10 cellular contexts compared by ENCODE assay signal in genomic region chr2:201223089-201224073, GRCh38. TPM values are rescaled to one million over a fixed set of nuclear protein-coding genes. Genes with fewer than 3 reads are reported as not detected.
DNase-seq lines count a peak whose midpoint lies in the region; ATAC-seq, FAIRE-seq and TF ChIP-seq lines count a peak whose summit lies in the region.
"Had no signal": no experiment of that assay in that cellular context is flagged by ENCODE, and none has a peak within 500 bp of the region (broad histone marks: within the 10 kb centered on the region; RNA-seq: fewer than 3 reads in every experiment).

No MANE protein-coding gene starts in this region.

- peaks cover 22% of the 10 kb centered on the region for H3K4me1 Mint-ChIP-seq in endodermal cell

- ATAC-seq in GM18502 (IDR thresholded peaks at IDR 0.05; ENCODE audit: poor library complexity, unreplicated experiment), result peak; percentile 93
- peak; percentile 80 for ATAC-seq in GM21360 (IDR thresholded peaks at IDR 0.05; ENCODE audit: unreplicated experiment)
- ATAC-seq in HG03280 (IDR thresholded peaks at IDR 0.05; ENCODE audit: unreplicated experiment), result peak; percentile 91

- H3K9me3 Mint-ChIP-seq in endodermal cell, result peaks cover 12% of the 10 kb centered on the region

- peaks cover 7% of the 10 kb centered on the region for H3K36me3 Mint-ChIP-seq in endodermal cell (ENCODE audit: low read depth)

- no peak overlapping the region for H3K4me3 ChIP-seq in esophagus muscularis mucosa
- H3K4me3 ChIP-seq in endodermal cell (ENCODE audit: low read length), result no peak overlapping the region
- no peak overlapping the region for H3K4me3 ChIP-seq in esophagus squamous epithelium
- H3K4me3 ChIP-seq: ovary had no signal

- no peak overlapping the region for H3K27ac Mint-ChIP-seq in endodermal cell

- peaks cover 0 to 5% (median under 1%) of the 10 kb centered on the region in 4 donors for H3K36me3 ChIP-seq in esophagus muscularis mucosa
- H3K36me3 ChIP-seq in endodermal cell (ENCODE audit: control insufficient read depth, insufficient read depth, low read length), result no peaks in the 10 kb centered on the region
- peaks cover 0 to 13% (median 0%) of the 10 kb centered on the region in 3 donors for H3K36me3 ChIP-seq in esophagus squamous epithelium
- H3K36me3 ChIP-seq: ovary had no signal

- 81% methylated on average over 8 of the region's 8 CpGs for WGBS in esophagus muscularis mucosa
- WGBS in endodermal cell (ENCODE audit: insufficient coverage in 1 of 2, insufficient read length in 1 of 2), 2 experiments, result 93 to 100% methylated on average over 2 to 8 of the region's 8 CpGs
- WGBS in esophagus squamous epithelium, 2 donors, result 68 to 69% methylated on average over 7 to 8 of the region's 8 CpGs

- intact Hi-C loops in esophagus muscularis mucosa (cut with DNase I) (no loop called here), esophagus squamous epithelium (cut with DNase I) (no loop called here)

- H3K4me1 ChIP-seq in esophagus muscularis mucosa (peaks cover 0 to 17% (median 9%) of the 10 kb centered on the region in 4 donors), endodermal cell (ENCODE audit: control insufficient read depth, insufficient read depth, low read length) (no peaks in the 10 kb centered on the region), esophagus squamous epithelium (peaks cover 0 to 27% (median 7%) of the 10 kb centered on the region in 3 donors)

- H3K9ac ChIP-seq in endodermal cell (ENCODE audit: extremely low read depth, low read length, poor library complexity, severe bottlenecking), result no peak overlapping the region

- DNase-seq in esophagus muscularis mucosa (ENCODE audit: extremely low spot score) (peak; percentile 55), endodermal cell (no peak), urothelium cell line (ENCODE audit: low spot score) (no peak), esophagus squamous epithelium (lab: John Stamatoyannopoulos, UW) (no peak), NCI-H2196 treated with DMSO at 0.1 percent for 48 hours (lab: John Stamatoyannopoulos, UW; ENCODE audit: unreplicated experiment) (no peak)
- DNase-seq: NCI-H2081 treated with DMSO at 0.1 percent for 48 hours, ovary had no signal

- no peaks in the 10 kb centered on the region for H3K27me3 ChIP-seq in esophagus muscularis mucosa
- H3K27me3 ChIP-seq in endodermal cell (ENCODE audit: control insufficient read depth, insufficient read depth, low read length, poor library complexity, severe bottlenecking), result no peaks in the 10 kb centered on the region
- peaks cover 0 to 9% (median 0%) of the 10 kb centered on the region in 4 donors for H3K27me3 ChIP-seq in esophagus squamous epithelium
- H3K27me3 ChIP-seq: ovary had no signal

- H3K9me3 ChIP-seq in esophagus muscularis mucosa, result no peaks in the 10 kb centered on the region
- H3K9me3 ChIP-seq in endodermal cell (ENCODE audit: control insufficient read depth, low read length), result no peaks in the 10 kb centered on the region
- no peaks in the 10 kb centered on the region for H3K9me3 ChIP-seq in esophagus squamous epithelium
- H3K9me3 ChIP-seq: ovary had no signal

- no peak for FAIRE-seq in urothelium cell line (lab: Jason Lieb, UNC)

- H3K27me3 Mint-ChIP-seq in endodermal cell (ENCODE audit: insufficient read depth), result no peaks in the 10 kb centered on the region

- no peak for TF ChIP-seq CTCF in esophagus muscularis mucosa (IDR thresholded peaks at IDR 0.05)
- TF ChIP-seq CTCF in endodermal cell (conservative IDR thresholded peaks at IDR 0.05), result no peak
- no peak for TF ChIP-seq CTCF in esophagus squamous epithelium (IDR thresholded peaks at IDR 0.05)

- H3K4me3 Mint-ChIP-seq in endodermal cell, result no peak overlapping the region

- no peak overlapping the region for H3K27ac ChIP-seq in esophagus muscularis mucosa (replicated peaks in 1 of 4)
- H3K27ac ChIP-seq in endodermal cell (ENCODE audit: low read depth, low read length), result no peak overlapping the region
- peak overlapping the region in 1 of 4 donors; percentile 28 for H3K27ac ChIP-seq in esophagus squamous epithelium
- H3K27ac ChIP-seq: ovary had no signal

- TF ChIP-seq POLR2A in esophagus muscularis mucosa (IDR thresholded peaks at IDR 0.05; ENCODE audit: low read depth) (no peak), esophagus squamous epithelium (IDR thresholded peaks at IDR 0.05) (no peak)

- TF ChIP-seq EP300 in esophagus muscularis mucosa (IDR thresholded peaks at IDR 0.05), result no peak

RNA-seq across cellular contexts. Expression of gene CASP8, which starts 37.0 kb away (rescaled TPM):
- 10 to 100 TPM in 1 of 4 donors, 1 to 10 TPM in 3; 4.9 to 17.9 (median 5.3) TPM for total RNA-seq in esophagus muscularis mucosa
- total RNA-seq in endodermal cell, result 1 to 10 TPM; 5.4 to 9.0 TPM
- 1.4 TPM for polyA plus RNA-seq in endodermal cell (2013, experiment 1 of 2)
- polyA plus RNA-seq in endodermal cell (2013, experiment 2 of 2), result 0.75 TPM
- 10 to 100 TPM; 13.8 to 28.2 (median 22.8) TPM for total RNA-seq in esophagus squamous epithelium

RNA-seq across cellular contexts. Expression of gene CASP10, which starts 40.4 kb away (rescaled TPM):
- 1 to 10 TPM; 2.2 to 7.3 (median 4.3) TPM for total RNA-seq in esophagus muscularis mucosa
- 10 to 100 TPM in 1 of 2 donors, 1 to 10 TPM in 1; 6.0 to 24.5 TPM for total RNA-seq in endodermal cell
- 0.93 TPM for polyA plus RNA-seq in endodermal cell (2013, experiment 1 of 2)
- polyA plus RNA-seq in endodermal cell (2013, experiment 2 of 2), result 0.99 TPM
- 10 to 100 TPM in 3 of 4 donors, 1 to 10 TPM in 1; 9.0 to 22.0 (median 15.0) TPM for total RNA-seq in esophagus squamous epithelium
